In the genomic region with DNA sequence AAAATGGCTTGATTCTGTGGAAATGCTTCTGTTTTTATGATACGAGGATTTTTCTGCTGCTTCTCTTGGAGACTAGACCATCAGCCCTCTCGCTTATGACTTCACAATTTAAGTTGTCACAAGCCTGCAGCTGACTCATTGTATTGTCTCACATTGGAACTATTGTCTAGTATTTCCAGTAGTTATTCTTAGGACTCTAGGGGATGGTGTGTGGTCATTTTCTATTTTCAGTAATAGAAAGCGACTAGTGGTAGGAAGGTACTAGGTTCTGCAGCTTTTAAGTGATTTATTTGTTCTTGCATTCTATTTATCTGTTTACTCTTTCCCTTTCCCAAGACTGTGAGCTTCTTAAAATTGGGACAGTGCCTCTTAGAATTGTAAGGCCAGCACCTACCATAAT, we compare ENCODE assay signal across 11 cellular contexts.
DNase-seq lines count a peak whose midpoint lies in the region; ATAC-seq and TF ChIP-seq lines count a peak whose summit lies in the region.
"Had no signal": no experiment of that assay in that cellular context is flagged by ENCODE, and none has a peak within 500 bp of the region (broad histone marks: within the 10 kb centered on the region; RNA-seq: fewer than 3 reads in every experiment).

No MANE protein-coding gene starts in this region.

- no peak overlapping the region for H3K4me3 ChIP-seq in esophagus muscularis mucosa
- peak overlapping the region; percentile 39 for H3K4me3 ChIP-seq in osteoblast (ENCODE audit: insufficient read depth, low read length)
- H3K4me3 ChIP-seq: lower lobe of right lung had no signal

- intact Hi-C loops in esophagus muscularis mucosa (cut with DNase I) = loop anchor here (5.0 kb wide), 1 partner anchor 36 kb away; no protein-coding TSS in a partner anchor

- ATAC-seq in GM21786 (IDR thresholded peaks at IDR 0.05; ENCODE audit: unreplicated experiment) = no peak

- peaks cover 56% of the 10 kb centered on the region for H3K79me2 ChIP-seq in osteoblast (ENCODE audit: insufficient read depth, low read length)

- H3K27me3 ChIP-seq in esophagus muscularis mucosa = no peaks in the 10 kb centered on the region
- H3K27me3 ChIP-seq in osteoblast (ENCODE audit: insufficient read depth, low read length) = no peaks in the 10 kb centered on the region

- no peak for TF ChIP-seq POLR2A in esophagus muscularis mucosa (IDR thresholded peaks at IDR 0.05; ENCODE audit: low read depth)

- peak overlapping the region; percentile 51 for H2AFZ ChIP-seq in osteoblast (ENCODE audit: low read length)

- peaks cover 16% of the 10 kb centered on the region for H4K20me1 ChIP-seq in osteoblast (ENCODE audit: insufficient read depth, low read length)

- TF ChIP-seq CTCF in esophagus muscularis mucosa (IDR thresholded peaks at IDR 0.05) = peak in 2 of 3 experiments; percentile 14 to 39
- peak; percentile 34 for TF ChIP-seq CTCF in osteoblast (IDR thresholded peaks at IDR 0.05; ENCODE audit: extremely low read depth, low read depth, low read length)

- H3K4me2 ChIP-seq in osteoblast (ENCODE audit: insufficient read depth, low read length) = peak overlapping the region; percentile 75

- peaks cover 43 to 76% (median 61%) of the 10 kb centered on the region in 4 donors for H3K4me1 ChIP-seq in esophagus muscularis mucosa
- peaks cover 40% of the 10 kb centered on the region for H3K4me1 ChIP-seq in osteoblast (ENCODE audit: insufficient read depth, low read length)

- peaks cover 17 to 57% (median 27%) of the 10 kb centered on the region in 4 donors for H3K36me3 ChIP-seq in esophagus muscularis mucosa
- peaks cover 43% of the 10 kb centered on the region for H3K36me3 ChIP-seq in osteoblast (ENCODE audit: insufficient read depth, low read length)

- WGBS in esophagus muscularis mucosa = 24% methylated on average over 3 of the region's 3 CpGs

- H3K9me3 ChIP-seq in esophagus muscularis mucosa (no peaks in the 10 kb centered on the region), osteoblast (ENCODE audit: low read depth, low read length) (no peaks in the 10 kb centered on the region)
- H3K9me3 ChIP-seq: lower lobe of right lung had no signal

- TF ChIP-seq EP300 in esophagus muscularis mucosa (IDR thresholded peaks at IDR 0.05) = no peak

- H3K27ac ChIP-seq in esophagus muscularis mucosa (replicated peaks in 1 of 4) (peak overlapping the region; percentile 35 to 78 (median 68)), osteoblast (ENCODE audit: low read depth, low read length) (peak overlapping the region; percentile 91)

- peak; percentile 42 for DNase-seq in Daoy (ENCODE audit: low read depth)
- peak; percentile 26 for DNase-seq in MV-4-11 (lab: John Stamatoyannopoulos, UW)
- DNase-seq in esophagus muscularis mucosa (ENCODE audit: extremely low spot score) = no peak
- DNase-seq in osteoblast (ENCODE audit: insufficient read length, low spot score, missing footprints) = peak; percentile 77
- no peak for DNase-seq in iPS-NIHi7 (ENCODE audit: extremely low spot score)
- no peak for DNase-seq in retina
- DNase-seq in activated CD4-positive, alpha-beta T cell treated with anti-CD3 and anti-CD28 coated beads, Interleukin-2, amount 50 U/mL, for 48 hours = no peak
- DNase-seq: DND-41, lower lobe of right lung, NCI-H2227 treated with DMSO at 0.1 percent for 48 hours had no signal

Comparison
In these comparisons a context has a peak if more than half of its experiments do, and no peak if none do; other contexts are left out.
1. DNase-seq: peak in Daoy (single experiment), MV-4-11 (single experiment) and osteoblast (single experiment); none in esophagus muscularis mucosa (single experiment), iPS-NIHi7 (single experiment), retina (single experiment) and activated CD4-positive, alpha-beta T cell treated with anti-CD3 and anti-CD28 coated beads, Interleukin-2, amount 50 U/mL, for 48 hours (0 of 2).